In genomic region chr5:172374783-172375182, GRCh38 we compare ENCODE assay signal across 20 cellular contexts.
DNase-seq lines count a peak whose midpoint lies in the region; ATAC-seq, FAIRE-seq and TF ChIP-seq lines count a peak whose summit lies in the region.
"Had no signal": no experiment of that assay in that cellular context is flagged by ENCODE, and none has a peak within 500 bp of the region (broad histone marks: within the 10 kb centered on the region; RNA-seq: fewer than 3 reads in every experiment).

No MANE protein-coding gene starts in this region.

- WGBS in A549 (ENCODE audit: missing lambda C conversion rate) = 89% methylated on average over 6 of the region's 6 CpGs

- no peak for ATAC-seq in A549
- ATAC-seq in activated CD4-positive, CD25-positive, alpha-beta regulatory T cell treated with anti-CD3 and anti-CD28 coated beads, Interleukin-2, amount 50 U/mL, for 24 hours = no peak
- ATAC-seq: CD8-positive, alpha-beta T cell had no signal

- TF ChIP-seq RAD21 in A549 (conservative IDR thresholded peaks at IDR 0.05 in 1 of 2, IDR thresholded peaks at IDR 0.05 in 1 of 2) = no peak

- H3K4me3 ChIP-seq in A549 (no peak overlapping the region), HEK293 (ENCODE audit: low read depth, low read length) (no peak overlapping the region)
- H3K4me3 ChIP-seq: BLaER1 treated with 17β-estradiol and CSF1 and Interleukin-3, amounts not matched to agents 10 nM and 100 nM had no signal

- no peak overlapping the region for H3K4me2 ChIP-seq in A549
- H3K4me2 ChIP-seq: BLaER1 treated with 17β-estradiol and CSF1 and Interleukin-3, amounts not matched to agents 10 nM and 100 nM had no signal

- no peak for TF ChIP-seq POLR2A in A549 (IDR thresholded peaks at IDR 0.05; ENCODE audit: low read length)

- no peak for TF ChIP-seq EP300 in A549 (IDR thresholded peaks at IDR 0.05)

- POLR2A ChIA-PET in A549 (lab: Yijun Ruan, JAX) = no interaction called here
- POLR2A ChIA-PET in HEK293 (lab: Yijun Ruan, JAX) = no interaction called here

- intact Hi-C loops in posterior vena cava (cut with DNase I) = no loop called here

- CTCF ChIA-PET in A549 (lab: Yijun Ruan, JAX) = no interaction called here
- CTCF ChIA-PET in HEK293 (lab: Yijun Ruan, JAX) = no interaction called here

- FAIRE-seq in A549 (lab: Jason Lieb, UNC) (no peak), HTR-8/SVneo (lab: Jason Lieb, UNC) (no peak)
- FAIRE-seq: A204.1, D721Med, G401.6, GM12891, GM19239 had no signal

- DNase-seq in A549 (ENCODE audit: low read depth in 1 of 2, low spot score in 1 of 2) (no peak), posterior vena cava (ENCODE audit: low spot score) (peak; percentile 32), HTR-8/SVneo (ENCODE audit: insufficient read length, low spot score) (no peak)
- DNase-seq: 8988T; AML-193; Caco-2; Calu3; CD4-positive, alpha-beta T cell; CD8-positive, alpha-beta T cell; DMS79 treated with DMSO at 0.1 percent for 48 hours; GF-D8 had no signal

- H3K9me3 ChIP-seq in A549 = peaks cover 13% of the 10 kb centered on the region
- H3K9me3 ChIP-seq in HEK293 (ENCODE audit: control insufficient read depth, insufficient read depth, low read depth, low read length) = no peaks in the 10 kb centered on the region

- H3K4me1 ChIP-seq in A549 = 0 out of 3 replicates have a peak, but pooled peaks cover 5% of the 10 kb centered on the region
- H3K4me1 ChIP-seq in HEK293 (ENCODE audit: control insufficient read depth, insufficient read depth, low read length) = no peaks in the 10 kb centered on the region
- H3K4me1 ChIP-seq: Caco-2 had no signal

- H3K27ac ChIP-seq in A549 (no peak overlapping the region), HEK293 (ENCODE audit: extremely low read depth, low read depth, low read length) (no peak overlapping the region)
- H3K27ac ChIP-seq: BLaER1 treated with 17β-estradiol and CSF1 and Interleukin-3, amounts not matched to agents 10 nM and 100 nM; C4-2B had no signal

- no peak for TF ChIP-seq CTCF in A549 (IDR thresholded peaks at IDR 0.05)
- no peak for TF ChIP-seq CTCF in HEK293 (tag by site-specific recombination; IDR thresholded peaks at IDR 0.05)

- peaks cover 0 to 5% of the 10 kb centered on the region in 2 experiments; a peak in 1 of 3 replicates for H3K36me3 ChIP-seq in HEK293 (ENCODE audit: control insufficient read depth in 2 of 2, insufficient read depth in 1 of 2, low read length in 2 of 2)

TF ChIP-seq in A549, 52 proteins besides CTCF, POLR2A, EP300 and RAD21:
- TF ChIP-seq ZFP36 (IDR thresholded peaks at IDR 0.05; ENCODE audit: borderline replicate concordance, partially characterized antibody) (peak; percentile 4), TP53 (CRISPR knock-in tag; IDR thresholded peaks at IDR 0.05) (no peak)
TF ChIP-seq in A549: peak in this region for 1.

TF ChIP-seq in HEK293, 187 proteins besides CTCF, POLR2A, EP300 and RAD21:
- peak; percentile 71 for TF ChIP-seq ZNF768 (tag by site-specific recombination; IDR thresholded peaks at IDR 0.05)
- no peak for TF ChIP-seq PRDM6 (tag by site-specific recombination; IDR thresholded peaks at IDR 0.05)
